8 cellular contexts compared by ENCODE assay signal in the genomic region with DNA sequence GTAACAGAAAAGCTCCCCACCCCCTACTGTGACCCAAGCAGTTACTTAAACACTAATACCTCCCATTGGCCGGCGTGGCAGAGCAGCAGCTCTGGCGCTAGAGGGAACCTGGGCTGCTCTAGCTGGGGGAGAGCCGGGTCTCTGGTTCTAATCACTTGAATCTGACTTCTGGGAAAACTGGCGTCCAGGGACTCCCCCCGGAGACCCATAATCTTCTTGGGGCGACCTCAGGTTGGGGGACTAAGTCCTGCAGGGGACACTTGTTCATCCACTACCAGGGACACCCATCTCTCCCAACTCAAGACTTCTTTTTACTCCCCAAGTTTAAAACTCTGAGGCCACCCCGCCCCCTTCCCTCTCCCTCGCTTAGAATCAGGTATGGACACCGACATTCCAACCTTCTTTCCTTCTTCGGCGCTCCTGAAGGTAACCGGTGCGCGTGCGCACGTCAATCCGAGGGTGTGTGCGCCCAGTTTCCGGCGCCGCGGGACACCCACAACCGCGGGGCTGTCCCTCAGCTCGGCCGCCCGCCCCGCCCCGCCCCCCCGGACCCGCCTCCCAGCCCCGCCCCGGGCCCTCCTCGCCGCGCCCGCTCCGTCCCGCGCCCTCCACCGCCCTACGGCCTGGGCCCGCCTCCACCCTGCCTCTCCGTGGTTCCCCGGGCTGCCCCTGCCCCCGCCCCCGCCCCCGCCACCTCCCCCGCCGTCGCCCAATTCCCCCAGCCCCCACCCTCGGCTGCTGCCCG. TPM values are rescaled to one million over a fixed set of nuclear protein-coding genes. Genes with fewer than 3 reads are reported as not detected.
DNase-seq lines count a peak whose midpoint lies in the region; ATAC-seq and TF ChIP-seq lines count a peak whose summit lies in the region.

A gene with protein sequence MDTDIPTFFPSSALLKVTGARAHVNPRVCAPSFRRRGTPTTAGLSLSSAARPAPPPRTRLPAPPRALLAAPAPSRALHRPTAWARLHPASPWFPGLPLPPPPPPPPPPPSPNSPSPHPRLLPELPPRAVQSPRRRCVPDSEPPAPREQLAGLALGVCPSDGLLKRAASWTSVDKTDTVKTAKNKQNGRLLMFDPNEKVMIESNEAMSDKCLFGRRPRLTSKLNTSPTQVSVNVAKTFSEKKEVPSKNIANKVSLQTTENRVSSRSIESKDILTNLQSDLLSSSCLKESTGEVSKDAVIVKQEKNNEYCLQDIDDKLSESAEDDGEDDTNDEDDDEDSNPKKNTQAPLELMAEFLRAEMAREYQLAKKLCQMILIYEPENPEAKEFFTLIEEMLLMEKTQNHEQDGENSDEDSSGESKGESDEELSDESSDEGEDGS (plus strand): TSS at position 75 of the 745 bp plus-strand sequence. CDS start 304 bp downstream, at position 379.

- CTCF ChIA-PET in activated CD4-positive, alpha-beta memory T cell treated with anti-CD3 and anti-CD28 coated beads, Interleukin-2, amount 10 ng/mL, durations not matched to agents 7 days and 5 days (lab: Charles Lee): interaction anchor here (0.6 to 1.2 kb wide), 7 partner anchors 9 to 409 kb away, joined by 3 to 4 read pairs (median 3); a partner anchor contains a TSS

- no peak within 1 kb of the TSS for H3K27ac Mint-ChIP-seq in activated CD4-positive, alpha-beta memory T cell treated with anti-CD3 and anti-CD28 coated beads, Interleukin-2, amount 10 ng/mL, durations not matched to agents 7 days and 5 days

- DNase-seq in AG08395 (ENCODE audit: low spot score) (peak; percentile 88), NCI-H526 (lab: John Stamatoyannopoulos, UW) (peak; percentile 61 to 93), lung microvascular endothelial cell (ENCODE audit: low read depth in 2 of 2) (peak; percentile 24 to 27)
- DNase-seq in activated CD4-positive, alpha-beta memory T cell treated with anti-CD3 and anti-CD28 coated beads, Interleukin-2, amount 10 ng/mL, durations not matched to agents 7 days and 5 days: peak; percentile 75
- DNase-seq in effector CD4-positive, alpha-beta T cell: peak; percentile 25
- peak; percentile 41 to 50 (median 49) for DNase-seq in stimulated activated CD4-positive, alpha-beta T cell treated with anti-CD3 and anti-CD28 coated beads, TNF-alpha, amount 100 ng/mL, for 4 hours (ENCODE audit: low read depth in 3 of 3)

- peaks cover 38% of the 10 kb centered on the region for H3K27me3 Mint-ChIP-seq in activated CD4-positive, alpha-beta memory T cell treated with anti-CD3 and anti-CD28 coated beads, Interleukin-2, amount 10 ng/mL, durations not matched to agents 7 days and 5 days

- ATAC-seq in HG03378 (IDR thresholded peaks at IDR 0.05; ENCODE audit: unreplicated experiment): peak; percentile 49

- peaks cover 13% of the 10 kb centered on the region for H3K4me1 Mint-ChIP-seq in activated CD4-positive, alpha-beta memory T cell treated with anti-CD3 and anti-CD28 coated beads, Interleukin-2, amount 10 ng/mL, durations not matched to agents 7 days and 5 days

- no peaks in the 10 kb centered on the region for H3K36me3 Mint-ChIP-seq in activated CD4-positive, alpha-beta memory T cell treated with anti-CD3 and anti-CD28 coated beads, Interleukin-2, amount 10 ng/mL, durations not matched to agents 7 days and 5 days (ENCODE audit: low read depth)

- TF ChIP-seq POLR2A in GM19099 (IDR thresholded peaks at IDR 0.05; ENCODE audit: extremely low read depth, insufficient read length, low read depth): peak; percentile 25

- peak within 1 kb of the TSS; percentile 74 for H3K4me3 Mint-ChIP-seq in activated CD4-positive, alpha-beta memory T cell treated with anti-CD3 and anti-CD28 coated beads, Interleukin-2, amount 10 ng/mL, durations not matched to agents 7 days and 5 days

- H3K9me3 Mint-ChIP-seq in activated CD4-positive, alpha-beta memory T cell treated with anti-CD3 and anti-CD28 coated beads, Interleukin-2, amount 10 ng/mL, durations not matched to agents 7 days and 5 days: no peaks in the 10 kb centered on the region

- POLR2A ChIA-PET in activated CD4-positive, alpha-beta memory T cell treated with anti-CD3 and anti-CD28 coated beads, Interleukin-2, amount 10 ng/mL, durations not matched to agents 7 days and 5 days (lab: Charles Lee): no interaction called here

RNA-seq across cellular contexts. Expression of the gene that starts here (rescaled TPM):
- not detected for total RNA-seq in activated CD4-positive, alpha-beta memory T cell treated with anti-CD3 and anti-CD28 coated beads, Interleukin-2, amount 10 ng/mL, durations not matched to agents 7 days and 5 days
- total RNA-seq in lung microvascular endothelial cell: not detected in 2 replicates

Comparison
In these comparisons a context has a peak if more than half of its experiments do, and no peak if none do; other contexts are left out.
1. Peak in every context shown above with its lines: DNase-seq and ATAC-seq.
2. Peak in DNase-seq in activated CD4-positive, alpha-beta memory T cell treated with anti-CD3 and anti-CD28 coated beads, Interleukin-2, amount 10 ng/mL, durations not matched to agents 7 days and 5 days; RNA of the gene not detected or under 1 TPM.
3. Peak in DNase-seq in lung microvascular endothelial cell; RNA of the gene not detected or under 1 TPM.
4. DNase-seq: peak in every context shown above with its lines; median percentile 88 in AG08395; 77 in NCI-H526; 75 in activated CD4-positive, alpha-beta memory T cell treated with anti-CD3 and anti-CD28 coated beads, Interleukin-2, amount 10 ng/mL, durations not matched to agents 7 days and 5 days; 49 in stimulated activated CD4-positive, alpha-beta T cell treated with anti-CD3 and anti-CD28 coated beads, TNF-alpha, amount 100 ng/mL, for 4 hours; 26 in lung microvascular endothelial cell; 25 in effector CD4-positive, alpha-beta T cell.